In genomic region chr4:21470531-21470930, GRCh38 we compare ENCODE assay signal across 11 cellular contexts.
DNase-seq lines count a peak whose midpoint lies in the region; ATAC-seq lines count a peak whose summit lies in the region.
"Had no signal": no experiment of that assay in that cellular context is flagged by ENCODE, and none has a peak within 500 bp of the region (broad histone marks: within the 10 kb centered on the region; RNA-seq: fewer than 3 reads in every experiment).

No MANE protein-coding gene starts in this region.

- DNase-seq in NCI-H748 (lab: John Stamatoyannopoulos, UW; ENCODE audit: unreplicated experiment) (peak; percentile 33), NCI-H748 treated with DMSO at 0.1 percent for 48 hours (lab: John Stamatoyannopoulos, UW) (no peak), NCI-H82 treated with DMSO at 0.1 percent for 48 hours (lab: John Stamatoyannopoulos, UW; ENCODE audit: unreplicated experiment) (peak; percentile 54), epithelial cell of prostate (ENCODE audit: low read depth, low spot score) (peak; percentile 33), CD1c-positive myeloid dendritic cell (ENCODE audit: extremely low spot score) (no peak)
- no peak for DNase-seq in effector CD4-positive, alpha-beta T cell
- DNase-seq: H9, islet precursor cell, psoas muscle had no signal

- no peak overlapping the region for H3K27ac ChIP-seq in epithelial cell of prostate
- H3K27ac ChIP-seq: psoas muscle had no signal

- ATAC-seq in HG03460 (IDR thresholded peaks at IDR 0.05; ENCODE audit: unreplicated experiment) = no peak
- ATAC-seq in GM18861 (IDR thresholded peaks at IDR 0.05; ENCODE audit: unreplicated experiment) = no peak
- ATAC-seq: psoas muscle had no signal

Comparison
In these comparisons a context has a peak if more than half of its experiments do, and no peak if none do; other contexts are left out.
1. DNase-seq: peak in NCI-H748 (single experiment), NCI-H82 treated with DMSO at 0.1 percent for 48 hours (single experiment) and epithelial cell of prostate (single experiment); none in NCI-H748 treated with DMSO at 0.1 percent for 48 hours (single experiment), effector CD4-positive, alpha-beta T cell (single experiment) and CD1c-positive myeloid dendritic cell (single experiment).